In genomic region chr12:123907726-123908476, GRCh38 we compare ENCODE assay signal across 15 cellular contexts.
DNase-seq lines count a peak whose midpoint lies in the region; ATAC-seq and TF ChIP-seq lines count a peak whose summit lies in the region.
"Had no signal": no experiment of that assay in that cellular context is flagged by ENCODE, and none has a peak within 500 bp of the region (broad histone marks: within the 10 kb centered on the region; RNA-seq: fewer than 3 reads in every experiment).

No MANE protein-coding gene starts in this region.

- no peak overlapping the region for H3K4me2 ChIP-seq in neural progenitor cell
- H3K4me2 ChIP-seq: BLaER1 had no signal

- H3K9ac ChIP-seq in neural progenitor cell: no peak overlapping the region
- H3K9ac ChIP-seq: BLaER1 had no signal

- H3K4me3 ChIP-seq in BE2C (ENCODE audit: low read depth, low read length) (no peak overlapping the region), NB4 (ENCODE audit: low read depth, low read length) (no peak overlapping the region), fibroblast of mammary gland (ENCODE audit: control insufficient read depth, low read depth, low read length) (no peak overlapping the region), neural progenitor cell (no peak overlapping the region)
- H3K4me3 ChIP-seq: BLaER1 had no signal

- ATAC-seq in GM21723 (IDR thresholded peaks at IDR 0.05; ENCODE audit: unreplicated experiment): no peak
- no peak for ATAC-seq in HG03159 (IDR thresholded peaks at IDR 0.05; ENCODE audit: unreplicated experiment)

- peaks cover 10% of the 10 kb centered on the region for H3K36me3 Mint-ChIP-seq in neural progenitor cell
- H3K36me3 Mint-ChIP-seq: activated CD4-positive, alpha-beta memory T cell treated with anti-CD3 and anti-CD28 coated beads for 36 hours; activated naive CD4-positive, alpha-beta T cell treated with anti-CD3 and anti-CD28 coated beads, Interleukin-2, amount 50 U/mL, for 24 hours had no signal

- H3K36me3 ChIP-seq in BE2C (no peaks in the 10 kb centered on the region), neural progenitor cell (no peaks in the 10 kb centered on the region)
- H3K36me3 ChIP-seq: BLaER1 had no signal

- H3F3A ChIP-seq in neural progenitor cell (ENCODE audit: low read depth): peaks cover 15% of the 10 kb centered on the region

- peak overlapping the region; percentile 72 for H2AFZ ChIP-seq in neural progenitor cell (replicated peaks)

- DNase-seq in BE2C (peak; percentile 41), NB4 (ENCODE audit: low read depth) (peak; percentile 70), fibroblast of mammary gland (ENCODE audit: low read depth) (peak; percentile 42), neural progenitor cell (ENCODE audit: low spot score) (peak; percentile 45), ureter (ENCODE audit: low spot score) (no peak), NCI-H748 (lab: John Stamatoyannopoulos, UW; ENCODE audit: unreplicated experiment) (no peak)
- DNase-seq: activated CD4-positive, alpha-beta memory T cell treated with anti-CD3 and anti-CD28 coated beads for 36 hours; effector CD8-positive, alpha-beta T cell; NCI-H1092; NCI-H748 treated with DMSO at 0.1 percent for 48 hours had no signal

- H3K9me3 ChIP-seq in BE2C (no peaks in the 10 kb centered on the region), neural progenitor cell (ENCODE audit: low read depth) (no peaks in the 10 kb centered on the region)
- H3K9me3 ChIP-seq: BLaER1 had no signal

- H3K9me3 Mint-ChIP-seq in neural progenitor cell: peaks cover 13% of the 10 kb centered on the region
- H3K9me3 Mint-ChIP-seq: activated CD4-positive, alpha-beta memory T cell treated with anti-CD3 and anti-CD28 coated beads for 36 hours; activated naive CD4-positive, alpha-beta T cell treated with anti-CD3 and anti-CD28 coated beads, Interleukin-2, amount 50 U/mL, for 24 hours had no signal

- no peak overlapping the region for H3K4me3 Mint-ChIP-seq in neural progenitor cell
- H3K4me3 Mint-ChIP-seq: activated CD4-positive, alpha-beta memory T cell treated with anti-CD3 and anti-CD28 coated beads for 36 hours; activated naive CD4-positive, alpha-beta T cell treated with anti-CD3 and anti-CD28 coated beads, Interleukin-2, amount 50 U/mL, for 24 hours had no signal

- no peak overlapping the region for H3K27ac ChIP-seq in neural progenitor cell
- H3K27ac ChIP-seq: BLaER1, HL-60 had no signal

- H3K27ac Mint-ChIP-seq in neural progenitor cell: peak overlapping the region; percentile 67
- H3K27ac Mint-ChIP-seq: activated CD4-positive, alpha-beta memory T cell treated with anti-CD3 and anti-CD28 coated beads for 36 hours; activated naive CD4-positive, alpha-beta T cell treated with anti-CD3 and anti-CD28 coated beads, Interleukin-2, amount 50 U/mL, for 24 hours had no signal

- H4K20me1 ChIP-seq in neural progenitor cell (ENCODE audit: low read depth): no peaks in the 10 kb centered on the region
- H4K20me1 ChIP-seq: BLaER1 had no signal

- peaks cover 30% of the 10 kb centered on the region for H3K4me1 Mint-ChIP-seq in neural progenitor cell

- TF ChIP-seq CTCF in BE2C (IDR thresholded peaks at IDR 0.05; ENCODE audit: low read depth, low read length) (no peak), NB4 (IDR thresholded peaks at IDR 0.05; ENCODE audit: low read depth, low read length) (no peak), fibroblast of mammary gland (conservative IDR thresholded peaks at IDR 0.05; ENCODE audit: control insufficient read depth, insufficient read depth, low read depth, low read length) (no peak), neural progenitor cell (IDR thresholded peaks at IDR 0.05) (no peak)

- H3K79me2 ChIP-seq in neural progenitor cell (ENCODE audit: low read depth): no peaks in the 10 kb centered on the region

- H3K27me3 Mint-ChIP-seq in neural progenitor cell (ENCODE audit: insufficient read depth, low read depth): peaks cover 17% of the 10 kb centered on the region
- H3K27me3 Mint-ChIP-seq: activated naive CD4-positive, alpha-beta T cell treated with anti-CD3 and anti-CD28 coated beads, Interleukin-2, amount 50 U/mL, for 24 hours had no signal

- peaks cover 11% of the 10 kb centered on the region for H3K4me1 ChIP-seq in BE2C
- H3K4me1 ChIP-seq in neural progenitor cell: peaks cover 3% of the 10 kb centered on the region

- no peak for TF ChIP-seq POLR2A in NB4 (IDR thresholded peaks at IDR 0.05; ENCODE audit: extremely low read depth, insufficient read length)

- H3K27me3 ChIP-seq in BE2C: no peaks in the 10 kb centered on the region
- H3K27me3 ChIP-seq in neural progenitor cell: no peaks in the 10 kb centered on the region
- H3K27me3 ChIP-seq: BLaER1 had no signal

Comparison
In these comparisons a context has a peak if more than half of its experiments do, and no peak if none do; other contexts are left out.
1. DNase-seq: peak in BE2C (single experiment), NB4 (single experiment), fibroblast of mammary gland (single experiment) and neural progenitor cell (single experiment); none in ureter (single experiment) and NCI-H748 (single experiment).